3 cellular contexts compared by ENCODE assay signal in the genomic region with DNA sequence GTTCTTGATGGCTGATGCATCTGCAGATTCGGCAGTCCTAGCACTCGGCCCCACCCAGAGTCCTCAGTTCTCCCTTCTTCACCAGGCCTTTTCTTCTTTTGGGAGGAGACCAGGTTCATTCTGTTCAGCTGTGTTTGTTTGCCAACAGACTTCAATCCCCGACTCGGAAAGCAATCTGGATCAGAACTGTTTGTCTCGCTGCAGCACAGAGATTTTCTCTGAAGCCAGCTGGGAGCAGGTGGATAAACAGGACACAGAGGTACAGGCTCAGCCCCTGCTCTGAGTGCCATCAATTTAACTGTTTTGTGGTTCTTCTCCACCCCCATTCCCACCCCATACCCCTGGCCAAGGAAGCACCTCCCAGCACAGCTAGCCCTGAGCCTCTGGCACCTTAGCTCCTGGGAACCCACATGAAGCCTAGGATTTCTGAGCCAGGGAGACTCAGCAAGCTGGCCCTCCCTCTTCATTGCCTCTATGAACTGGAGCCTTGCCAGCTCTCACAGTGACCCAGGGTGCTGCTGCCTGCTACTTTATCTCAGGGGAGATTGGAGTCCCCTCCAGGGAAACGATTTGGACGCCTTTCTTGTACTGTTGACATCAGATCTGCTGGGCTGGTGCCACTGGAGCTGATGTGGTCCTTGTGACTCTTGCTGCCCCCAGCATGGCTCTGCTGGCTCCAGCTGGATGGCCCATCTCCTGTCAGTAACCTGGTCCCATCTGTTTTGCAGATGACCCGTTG.
TF ChIP-seq lines count a peak whose summit lies in the region.

No MANE protein-coding gene starts in this region.

TF ChIP-seq in SK-N-SH, 30 proteins besides CTCF, POLR2A, EP300 and RAD21:
- 0 out of 2 replicates have a peak, but pooled peaks have one; percentile 32 for TF ChIP-seq GATA2 (CRISPR knock-in tag; IDR thresholded peaks at IDR 0.05)
- TF ChIP-seq TAF1 (IDR thresholded peaks at IDR 0.05; ENCODE audit: borderline replicate concordance, low read depth, low read length): no peak
TF ChIP-seq in SK-N-SH: peak in this region for 1.

TF ChIP-seq in SK-N-SH treated with all-trans-retinoic acid at 6 μM for 48 hours, 23 proteins besides CTCF, POLR2A, EP300 and RAD21:
- no peak for TF ChIP-seq CSDC2 (CRISPR knock-in tag; IDR thresholded peaks at IDR 0.05)
- no peak for TF ChIP-seq ARNTL (CRISPR knock-in tag; IDR thresholded peaks at IDR 0.05; ENCODE audit: borderline replicate concordance, low read depth)
- no peak for TF ChIP-seq RARB (CRISPR knock-in tag; IDR thresholded peaks at IDR 0.05)
- no peak for TF ChIP-seq ZC3H10 (CRISPR knock-in tag; IDR thresholded peaks at IDR 0.05)
- no peak for TF ChIP-seq ZNF565 (CRISPR knock-in tag; conservative IDR thresholded peaks at IDR 0.05; ENCODE audit: low read depth)
- no peak for TF ChIP-seq ZFP30 (CRISPR knock-in tag; IDR thresholded peaks at IDR 0.05)
- no peak for TF ChIP-seq BACH2 (CRISPR knock-in tag; IDR thresholded peaks at IDR 0.05; ENCODE audit: borderline replicate concordance)
- no peak for TF ChIP-seq ZNF8 (CRISPR knock-in tag; IDR thresholded peaks at IDR 0.05)
- no peak for TF ChIP-seq TCF4 (CRISPR knock-in tag; IDR thresholded peaks at IDR 0.05; ENCODE audit: borderline replicate concordance)
- TF ChIP-seq, protein P1, sequence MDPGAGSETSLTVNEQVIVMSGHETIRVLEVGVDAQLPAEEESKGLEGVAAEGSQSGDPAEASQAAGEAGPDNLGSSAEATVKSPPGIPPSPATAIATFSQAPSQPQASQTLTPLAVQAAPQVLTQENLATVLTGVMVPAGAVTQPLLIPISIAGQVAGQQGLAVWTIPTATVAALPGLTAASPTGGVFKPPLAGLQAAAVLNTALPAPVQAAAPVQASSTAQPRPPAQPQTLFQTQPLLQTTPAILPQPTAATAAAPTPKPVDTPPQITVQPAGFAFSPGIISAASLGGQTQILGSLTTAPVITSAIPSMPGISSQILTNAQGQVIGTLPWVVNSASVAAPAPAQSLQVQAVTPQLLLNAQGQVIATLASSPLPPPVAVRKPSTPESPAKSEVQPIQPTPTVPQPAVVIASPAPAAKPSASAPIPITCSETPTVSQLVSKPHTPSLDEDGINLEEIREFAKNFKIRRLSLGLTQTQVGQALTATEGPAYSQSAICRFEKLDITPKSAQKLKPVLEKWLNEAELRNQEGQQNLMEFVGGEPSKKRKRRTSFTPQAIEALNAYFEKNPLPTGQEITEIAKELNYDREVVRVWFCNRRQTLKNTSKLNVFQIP (CRISPR knock-in tag; IDR thresholded peaks at IDR 0.05; ENCODE audit: borderline replicate concordance, low read depth): no peak
- TF ChIP-seq ZFP3 (CRISPR knock-in tag; IDR thresholded peaks at IDR 0.05): no peak
- TF ChIP-seq ESRRG (CRISPR knock-in tag; IDR thresholded peaks at IDR 0.05): no peak
- no peak for TF ChIP-seq ISL1 (CRISPR knock-in tag; IDR thresholded peaks at IDR 0.05)
- no peak for TF ChIP-seq PPARA (CRISPR knock-in tag; IDR thresholded peaks at IDR 0.05; ENCODE audit: borderline replicate concordance)
- no peak for TF ChIP-seq SNAI2 (CRISPR knock-in tag; IDR thresholded peaks at IDR 0.05)
- no peak for TF ChIP-seq OSR1 (CRISPR knock-in tag; IDR thresholded peaks at IDR 0.05)
- no peak for TF ChIP-seq GLIS3 (CRISPR knock-in tag; IDR thresholded peaks at IDR 0.05)
- TF ChIP-seq, protein P2, sequence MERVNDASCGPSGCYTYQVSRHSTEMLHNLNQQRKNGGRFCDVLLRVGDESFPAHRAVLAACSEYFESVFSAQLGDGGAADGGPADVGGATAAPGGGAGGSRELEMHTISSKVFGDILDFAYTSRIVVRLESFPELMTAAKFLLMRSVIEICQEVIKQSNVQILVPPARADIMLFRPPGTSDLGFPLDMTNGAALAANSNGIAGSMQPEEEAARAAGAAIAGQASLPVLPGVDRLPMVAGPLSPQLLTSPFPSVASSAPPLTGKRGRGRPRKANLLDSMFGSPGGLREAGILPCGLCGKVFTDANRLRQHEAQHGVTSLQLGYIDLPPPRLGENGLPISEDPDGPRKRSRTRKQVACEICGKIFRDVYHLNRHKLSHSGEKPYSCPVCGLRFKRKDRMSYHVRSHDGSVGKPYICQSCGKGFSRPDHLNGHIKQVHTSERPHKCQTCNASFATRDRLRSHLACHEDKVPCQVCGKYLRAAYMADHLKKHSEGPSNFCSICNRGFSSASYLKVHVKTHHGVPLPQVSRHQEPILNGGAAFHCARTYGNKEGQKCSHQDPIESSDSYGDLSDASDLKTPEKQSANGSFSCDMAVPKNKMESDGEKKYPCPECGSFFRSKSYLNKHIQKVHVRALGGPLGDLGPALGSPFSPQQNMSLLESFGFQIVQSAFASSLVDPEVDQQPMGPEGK (CRISPR knock-in tag; IDR thresholded peaks at IDR 0.05; ENCODE audit: borderline replicate concordance): no peak
- TF ChIP-seq, protein P3, sequence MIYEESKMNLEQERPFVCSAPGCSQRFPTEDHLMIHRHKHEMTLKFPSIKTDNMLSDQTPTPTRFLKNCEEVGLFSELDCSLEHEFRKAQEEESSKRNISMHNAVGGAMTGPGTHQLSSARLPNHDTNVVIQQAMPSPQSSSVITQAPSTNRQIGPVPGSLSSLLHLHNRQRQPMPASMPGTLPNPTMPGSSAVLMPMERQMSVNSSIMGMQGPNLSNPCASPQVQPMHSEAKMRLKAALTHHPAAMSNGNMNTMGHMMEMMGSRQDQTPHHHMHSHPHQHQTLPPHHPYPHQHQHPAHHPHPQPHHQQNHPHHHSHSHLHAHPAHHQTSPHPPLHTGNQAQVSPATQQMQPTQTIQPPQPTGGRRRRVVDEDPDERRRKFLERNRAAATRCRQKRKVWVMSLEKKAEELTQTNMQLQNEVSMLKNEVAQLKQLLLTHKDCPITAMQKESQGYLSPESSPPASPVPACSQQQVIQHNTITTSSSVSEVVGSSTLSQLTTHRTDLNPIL (CRISPR knock-in tag; IDR thresholded peaks at IDR 0.05; ENCODE audit: low read depth): no peak
- TF ChIP-seq TOX (CRISPR knock-in tag; IDR thresholded peaks at IDR 0.05; ENCODE audit: borderline replicate concordance): no peak
TF ChIP-seq in SK-N-SH treated with all-trans-retinoic acid at 6 μM for 48 hours: peak in this region for 0.

TF ChIP-seq in HepG2, 621 proteins besides CTCF, POLR2A, EP300 and RAD21 (continued from another document):
- TF ChIP-seq RBM22 (optimal IDR thresholded peaks at IDR 0.05; ENCODE audit: low read length): peak; percentile 42
